In the genomic region with DNA sequence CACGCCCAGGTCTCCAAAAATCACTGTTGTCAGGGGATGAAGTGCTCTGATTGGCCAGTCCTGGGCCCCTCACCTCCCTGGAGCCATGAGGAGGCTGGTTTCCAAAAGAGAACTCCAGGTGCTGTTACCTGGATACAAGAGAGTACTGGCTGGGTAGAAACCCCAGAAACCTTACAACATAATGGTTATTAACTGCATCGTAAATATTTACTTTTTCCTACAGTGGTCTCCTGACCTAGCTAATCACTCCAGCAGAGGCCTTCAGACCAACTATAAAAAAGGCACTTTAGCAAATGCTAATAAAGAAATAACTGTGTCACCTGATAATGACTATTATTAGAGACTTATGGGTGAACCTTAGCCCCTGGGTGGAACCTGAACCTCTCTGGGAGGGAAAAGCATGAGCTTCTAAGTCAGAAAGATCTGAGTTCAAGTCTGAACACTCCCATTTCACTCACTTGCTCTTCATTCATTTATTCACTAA, we compare ENCODE assay signal across 23 cellular contexts. TPM values are rescaled to one million over a fixed set of nuclear protein-coding genes. Genes with fewer than 3 reads are reported as not detected.
DNase-seq lines count a peak whose midpoint lies in the region; TF ChIP-seq lines count a peak whose summit lies in the region.
"Had no signal": no experiment of that assay in that cellular context is flagged by ENCODE, and none has a peak within 500 bp of the region (broad histone marks: within the 10 kb centered on the region; RNA-seq: fewer than 3 reads in every experiment).

No MANE protein-coding gene starts in this region.

- no peaks in the 10 kb centered on the region for H3K9me2 ChIP-seq in GM23248 (ENCODE audit: insufficient read depth)
- H3K9me2 ChIP-seq: SK-N-SH had no signal

- H3K9ac ChIP-seq in liver (ENCODE audit: low read depth in 1 of 2, low read length in 2 of 2) (no peak overlapping the region), GM23248 (no peak overlapping the region)
- H3K9ac ChIP-seq: SK-N-SH had no signal

- peak in 1 of 2 donors; percentile 10 for TF ChIP-seq RAD21 in liver (IDR thresholded peaks at IDR 0.05)

- H3K4me3 ChIP-seq in liver (ENCODE audit: low read depth in 1 of 3, low read length in 3 of 3): no peak overlapping the region
- no peak overlapping the region for H3K4me3 ChIP-seq in prostate gland
- H3K4me3 ChIP-seq in GM23248: no peak overlapping the region
- H3K4me3 ChIP-seq: cardiac muscle cell had no signal

- WGBS in liver: 65% methylated on average over 2 of the region's 2 CpGs
- 59% methylated on average over 2 of the region's 2 CpGs for WGBS in prostate gland
- WGBS in GM23248 (ENCODE audit: low coverage in 1 of 2, low lambda C conversion rate in 2 of 2, missing lambda C conversion rate in 2 of 2), 2 experiments: 94 to 98% methylated on average over 2 of the region's 2 CpGs

- in situ Hi-C loops in ACHN (cut with HindIII; ENCODE audit: low pct_ligation_motif_present, low pct_unique_long_range_greater_than_20kb, low sequenced_read_pairs): no loop called here
- in situ Hi-C loops in GM23248 (cut with MboI): no loop called here

- TF ChIP-seq CTCF in liver (IDR thresholded peaks at IDR 0.05; ENCODE audit: low read depth, low read length, missing input control) (no peak), prostate gland (IDR thresholded peaks at IDR 0.05) (no peak)

- H4K20me1 ChIP-seq in GM23248 (ENCODE audit: insufficient read depth): no peaks in the 10 kb centered on the region

- H3K4me1 ChIP-seq in liver (ENCODE audit: control insufficient read depth in 4 of 4, insufficient read depth in 4 of 4, low read length in 3 of 4) (peaks cover 0 to 44% (median 26%) of the 10 kb centered on the region in 4 donors), prostate gland (replicated peaks) (no peaks in the 10 kb centered on the region), GM23248 (ENCODE audit: insufficient read depth) (peaks cover 19% of the 10 kb centered on the region)

- no peak for TF ChIP-seq POLR2A in prostate gland (IDR thresholded peaks at IDR 0.05)

- H3K27me3 ChIP-seq in liver (ENCODE audit: control insufficient read depth in 4 of 4, insufficient read depth in 4 of 4, low read length in 3 of 4): no peaks in the 10 kb centered on the region
- no peaks in the 10 kb centered on the region for H3K27me3 ChIP-seq in prostate gland (replicated peaks; ENCODE audit: insufficient read depth)
- H3K27me3 ChIP-seq in GM23248 (replicated peaks; ENCODE audit: insufficient read depth): no peaks in the 10 kb centered on the region
- H3K27me3 ChIP-seq: cardiac muscle cell had no signal

- H3K27ac ChIP-seq in liver (ENCODE audit: low read depth in 1 of 2, low read length in 2 of 2): peak overlapping the region; percentile 41 to 52
- H3K27ac ChIP-seq in prostate gland: no peak overlapping the region
- no peak overlapping the region for H3K27ac ChIP-seq in GM23248
- H3K27ac ChIP-seq: C4-2B, cardiac muscle cell had no signal

- H2AFZ ChIP-seq in GM23248: no peak overlapping the region

- H3K79me2 ChIP-seq in GM23248 (ENCODE audit: insufficient read depth): no peaks in the 10 kb centered on the region

- H3K4me2 ChIP-seq in GM23248 (ENCODE audit: unreplicated experiment): no peak overlapping the region
- H3K4me2 ChIP-seq: SK-N-SH had no signal

- no peaks in the 10 kb centered on the region for H3K36me3 ChIP-seq in liver (ENCODE audit: control insufficient read depth in 4 of 4, insufficient read depth in 3 of 4, low read depth in 1 of 4, low read length in 3 of 4)
- H3K36me3 ChIP-seq in prostate gland: no peaks in the 10 kb centered on the region
- no peaks in the 10 kb centered on the region for H3K36me3 ChIP-seq in GM23248 (ENCODE audit: low read depth)
- H3K36me3 ChIP-seq: cardiac muscle cell had no signal

- peaks cover 14% of the 10 kb centered on the region for H3F3A ChIP-seq in GM23248 (ENCODE audit: insufficient read depth)

- peak; percentile 68 for DNase-seq in COR-L47 (lab: John Stamatoyannopoulos, UW)
- peak; percentile 22 for DNase-seq in NCI-H1092 treated with DMSO at 0.1 percent for 48 hours (lab: John Stamatoyannopoulos, UW)
- peak; percentile 98 for DNase-seq in NCI-H748 (lab: John Stamatoyannopoulos, UW; ENCODE audit: unreplicated experiment)
- no peak for DNase-seq in prostate gland (ENCODE audit: low spot score)
- no peak for DNase-seq in T-helper 2 cell
- DNase-seq in ACHN: no peak
- DNase-seq in GM23248: no peak
- DNase-seq: activated CD4-positive, alpha-beta memory T cell treated with anti-CD3 and anti-CD28 coated beads, Interleukin-2, amount 10 ng/mL, durations not matched to agents 7 days and 5 days; activated CD4-positive, CD25-positive, alpha-beta regulatory T cell; activated naive CD4-positive, alpha-beta T cell; activated T-cell treated with anti-CD3 and anti-CD28 coated beads, Interleukin-2, amount 50 U/mL, for 1 hour; KBM-7; NCI-H2107; SK-N-SH; stimulated activated CD8-positive, alpha-beta memory T cell treated with anti-CD3 and anti-CD28 coated beads, Interleukin-4, amount 100 ng/mL, for 48 hours; T-helper 9 cell had no signal

- intact Hi-C loops in prostate gland (cut with DNase I): no loop called here

- H3K9me3 ChIP-seq in liver (ENCODE audit: control insufficient read depth in 4 of 4, low read length in 3 of 4) (no peaks in the 10 kb centered on the region), prostate gland (no peaks in the 10 kb centered on the region), GM23248 (ENCODE audit: low read depth) (no peaks in the 10 kb centered on the region)
- H3K9me3 ChIP-seq: SK-N-SH had no signal

TF ChIP-seq in liver, 16 proteins besides CTCF, POLR2A, EP300 and RAD21 (continues in another document):
- peak; percentile 63 for TF ChIP-seq SP1 (IDR thresholded peaks at IDR 0.05)
- peak in 1 of 2 donors; percentile 59 for TF ChIP-seq RXRA (IDR thresholded peaks at IDR 0.05)
- TF ChIP-seq, protein P1, sequence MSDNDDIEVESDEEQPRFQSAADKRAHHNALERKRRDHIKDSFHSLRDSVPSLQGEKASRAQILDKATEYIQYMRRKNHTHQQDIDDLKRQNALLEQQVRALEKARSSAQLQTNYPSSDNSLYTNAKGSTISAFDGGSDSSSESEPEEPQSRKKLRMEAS (IDR thresholded peaks at IDR 0.05): no peak
- TF ChIP-seq YY1 (IDR thresholded peaks at IDR 0.05): peak; percentile 11
- TF ChIP-seq JUND (IDR thresholded peaks at IDR 0.05): peak in 1 of 2 donors; percentile 16
- no peak for TF ChIP-seq FOXA1 (IDR thresholded peaks at IDR 0.05)
- TF ChIP-seq HNF4G (IDR thresholded peaks at IDR 0.05): peak; percentile 23
- TF ChIP-seq HNF4A (conservative IDR thresholded peaks at IDR 0.05): peak; percentile 65 to 72
- TF ChIP-seq, protein P2, sequence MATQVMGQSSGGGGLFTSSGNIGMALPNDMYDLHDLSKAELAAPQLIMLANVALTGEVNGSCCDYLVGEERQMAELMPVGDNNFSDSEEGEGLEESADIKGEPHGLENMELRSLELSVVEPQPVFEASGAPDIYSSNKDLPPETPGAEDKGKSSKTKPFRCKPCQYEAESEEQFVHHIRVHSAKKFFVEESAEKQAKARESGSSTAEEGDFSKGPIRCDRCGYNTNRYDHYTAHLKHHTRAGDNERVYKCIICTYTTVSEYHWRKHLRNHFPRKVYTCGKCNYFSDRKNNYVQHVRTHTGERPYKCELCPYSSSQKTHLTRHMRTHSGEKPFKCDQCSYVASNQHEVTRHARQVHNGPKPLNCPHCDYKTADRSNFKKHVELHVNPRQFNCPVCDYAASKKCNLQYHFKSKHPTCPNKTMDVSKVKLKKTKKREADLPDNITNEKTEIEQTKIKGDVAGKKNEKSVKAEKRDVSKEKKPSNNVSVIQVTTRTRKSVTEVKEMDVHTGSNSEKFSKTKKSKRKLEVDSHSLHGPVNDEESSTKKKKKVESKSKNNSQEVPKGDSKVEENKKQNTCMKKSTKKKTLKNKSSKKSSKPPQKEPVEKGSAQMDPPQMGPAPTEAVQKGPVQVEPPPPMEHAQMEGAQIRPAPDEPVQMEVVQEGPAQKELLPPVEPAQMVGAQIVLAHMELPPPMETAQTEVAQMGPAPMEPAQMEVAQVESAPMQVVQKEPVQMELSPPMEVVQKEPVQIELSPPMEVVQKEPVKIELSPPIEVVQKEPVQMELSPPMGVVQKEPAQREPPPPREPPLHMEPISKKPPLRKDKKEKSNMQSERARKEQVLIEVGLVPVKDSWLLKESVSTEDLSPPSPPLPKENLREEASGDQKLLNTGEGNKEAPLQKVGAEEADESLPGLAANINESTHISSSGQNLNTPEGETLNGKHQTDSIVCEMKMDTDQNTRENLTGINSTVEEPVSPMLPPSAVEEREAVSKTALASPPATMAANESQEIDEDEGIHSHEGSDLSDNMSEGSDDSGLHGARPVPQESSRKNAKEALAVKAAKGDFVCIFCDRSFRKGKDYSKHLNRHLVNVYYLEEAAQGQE (IDR thresholded peaks at IDR 0.05): no peak
- TF ChIP-seq, protein P3, sequence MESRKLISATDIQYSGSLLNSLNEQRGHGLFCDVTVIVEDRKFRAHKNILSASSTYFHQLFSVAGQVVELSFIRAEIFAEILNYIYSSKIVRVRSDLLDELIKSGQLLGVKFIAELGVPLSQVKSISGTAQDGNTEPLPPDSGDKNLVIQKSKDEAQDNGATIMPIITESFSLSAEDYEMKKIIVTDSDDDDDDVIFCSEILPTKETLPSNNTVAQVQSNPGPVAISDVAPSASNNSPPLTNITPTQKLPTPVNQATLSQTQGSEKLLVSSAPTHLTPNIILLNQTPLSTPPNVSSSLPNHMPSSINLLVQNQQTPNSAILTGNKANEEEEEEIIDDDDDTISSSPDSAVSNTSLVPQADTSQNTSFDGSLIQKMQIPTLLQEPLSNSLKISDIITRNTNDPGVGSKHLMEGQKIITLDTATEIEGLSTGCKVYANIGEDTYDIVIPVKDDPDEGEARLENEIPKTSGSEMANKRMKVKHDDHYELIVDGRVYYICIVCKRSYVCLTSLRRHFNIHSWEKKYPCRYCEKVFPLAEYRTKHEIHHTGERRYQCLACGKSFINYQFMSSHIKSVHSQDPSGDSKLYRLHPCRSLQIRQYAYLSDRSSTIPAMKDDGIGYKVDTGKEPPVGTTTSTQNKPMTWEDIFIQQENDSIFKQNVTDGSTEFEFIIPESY (IDR thresholded peaks at IDR 0.05): no peak
- TF ChIP-seq FOXA2 (IDR thresholded peaks at IDR 0.05): peak; percentile 40

RNA-seq across cellular contexts. Expression of a gene that starts 1.5 kb away (rescaled TPM):
- total RNA-seq in liver: 1 to 10 TPM in 1 of 2 donors, under 1 TPM in 1; 0.47 to 2.8 TPM
- 10 to 100 TPM in 1 of 2 donors, 1 to 10 TPM in 1; 3.9 to 11.4 TPM for polyA plus RNA-seq in liver
- total RNA-seq in prostate gland: not detected
- total RNA-seq in GM23248 (2014; rRNA removed; shearing (Covaris generic)): not detected in 2 replicates
- 0.63 and 0.79 TPM in 2 replicates for polyA plus RNA-seq in GM23248 (2016; fragmentation: Nextera tagmentation; extraction: Ambion mirVana)
- total RNA-seq: A673; activated CD4-positive, alpha-beta memory T cell treated with anti-CD3 and anti-CD28 coated beads, Interleukin-2, amount 10 ng/mL, durations not matched to agents 7 days and 5 days; cardiac muscle cell; H4; mononuclear cell; subcutaneous adipose tissue had no signal
- polyA plus RNA-seq: cardiac muscle cell had no signal

RNA-seq across cellular contexts. Expression of a gene that starts 31.9 kb away (rescaled TPM):
- total RNA-seq in liver: 10 to 100 TPM; 18.6 to 49.0 TPM
- polyA plus RNA-seq in liver: 10 to 100 TPM; 11.4 to 45.7 TPM
- 10 to 100 TPM; 30.1 to 35.6 TPM for total RNA-seq in prostate gland
- 140 and 148 TPM in 2 replicates for total RNA-seq in GM23248 (2014; rRNA removed; shearing (Covaris generic))
- 58.8 and 63.3 TPM in 2 replicates for polyA plus RNA-seq in GM23248 (2016; fragmentation: Nextera tagmentation; extraction: Ambion mirVana)

RNA-seq across cellular contexts. Expression of a gene that starts 59.4 kb away (rescaled TPM):
- total RNA-seq in liver: 1 to 10 TPM in 1 of 2 donors, under 1 TPM in 1; 0.75 to 1.6 TPM
- 1 to 10 TPM in 1 of 2 donors, under 1 TPM in 1; 0.98 to 2.6 TPM for polyA plus RNA-seq in liver
- total RNA-seq in prostate gland: 1 to 10 TPM; 3.6 to 8.1 TPM
- 0.51 and 1.9 TPM in 2 replicates for total RNA-seq in GM23248 (2014; rRNA removed; shearing (Covaris generic))
- polyA plus RNA-seq in GM23248 (2016; fragmentation: Nextera tagmentation; extraction: Ambion mirVana): 1.3 and 1.7 TPM in 2 replicates

Comparison
In these comparisons a context has a peak if more than half of its experiments do, and no peak if none do; other contexts are left out.
1. DNase-seq: peak in COR-L47 (single experiment), NCI-H1092 treated with DMSO at 0.1 percent for 48 hours (single experiment) and NCI-H748 (single experiment); none in prostate gland (single experiment), T-helper 2 cell (0 of 5), ACHN (single experiment) and GM23248 (single experiment).
2. H3K27ac ChIP-seq: peak in liver (2 of 2); none in prostate gland (0 of 2) and GM23248 (single experiment).